1 cellular context compared by ENCODE assay signal in the genomic region with DNA sequence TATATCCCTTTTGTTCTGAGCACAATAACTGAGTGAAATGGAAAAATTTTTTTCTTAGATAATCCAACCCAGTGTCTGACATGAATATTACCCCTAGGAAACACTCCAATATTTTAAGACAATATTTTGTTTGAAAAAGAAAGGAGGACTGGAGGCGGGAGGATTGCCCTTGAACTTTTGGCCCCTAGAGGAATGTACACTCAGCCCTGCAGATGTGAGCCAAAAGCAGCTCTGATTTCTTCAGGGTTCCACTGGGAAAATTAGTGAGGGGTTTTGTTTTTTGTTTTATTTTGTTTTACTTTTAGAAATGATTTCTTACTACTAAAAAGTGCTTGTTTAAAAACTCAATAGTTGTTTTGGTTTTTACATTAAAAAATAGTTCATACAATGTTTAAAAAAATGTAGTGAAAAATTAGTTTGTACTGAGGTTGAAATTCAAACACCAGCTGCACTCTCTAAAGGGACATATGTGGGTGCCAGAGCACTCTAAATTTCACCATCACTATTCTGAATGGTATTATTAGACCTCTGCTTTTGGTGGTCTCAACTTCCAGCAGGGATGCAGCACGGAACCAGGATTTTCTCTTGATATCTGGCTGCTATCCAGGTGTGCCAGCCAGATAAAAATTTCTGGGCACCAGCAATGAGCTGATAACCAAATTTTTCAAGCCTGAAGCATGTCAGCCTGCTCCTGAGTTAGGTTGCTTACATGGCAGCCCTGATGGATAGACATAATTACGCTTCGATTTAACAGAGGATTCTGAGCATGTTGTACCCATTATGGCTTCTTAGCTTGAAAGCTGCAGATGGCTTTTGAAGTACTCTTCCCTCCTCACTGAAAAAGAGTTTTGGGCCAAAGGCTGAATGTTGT.
TF ChIP-seq lines count a peak whose summit lies in the region.

No MANE protein-coding gene starts in this region.

TF ChIP-seq in HepG2, 621 proteins besides CTCF, POLR2A, EP300 and RAD21:
- TF ChIP-seq, protein P1, sequence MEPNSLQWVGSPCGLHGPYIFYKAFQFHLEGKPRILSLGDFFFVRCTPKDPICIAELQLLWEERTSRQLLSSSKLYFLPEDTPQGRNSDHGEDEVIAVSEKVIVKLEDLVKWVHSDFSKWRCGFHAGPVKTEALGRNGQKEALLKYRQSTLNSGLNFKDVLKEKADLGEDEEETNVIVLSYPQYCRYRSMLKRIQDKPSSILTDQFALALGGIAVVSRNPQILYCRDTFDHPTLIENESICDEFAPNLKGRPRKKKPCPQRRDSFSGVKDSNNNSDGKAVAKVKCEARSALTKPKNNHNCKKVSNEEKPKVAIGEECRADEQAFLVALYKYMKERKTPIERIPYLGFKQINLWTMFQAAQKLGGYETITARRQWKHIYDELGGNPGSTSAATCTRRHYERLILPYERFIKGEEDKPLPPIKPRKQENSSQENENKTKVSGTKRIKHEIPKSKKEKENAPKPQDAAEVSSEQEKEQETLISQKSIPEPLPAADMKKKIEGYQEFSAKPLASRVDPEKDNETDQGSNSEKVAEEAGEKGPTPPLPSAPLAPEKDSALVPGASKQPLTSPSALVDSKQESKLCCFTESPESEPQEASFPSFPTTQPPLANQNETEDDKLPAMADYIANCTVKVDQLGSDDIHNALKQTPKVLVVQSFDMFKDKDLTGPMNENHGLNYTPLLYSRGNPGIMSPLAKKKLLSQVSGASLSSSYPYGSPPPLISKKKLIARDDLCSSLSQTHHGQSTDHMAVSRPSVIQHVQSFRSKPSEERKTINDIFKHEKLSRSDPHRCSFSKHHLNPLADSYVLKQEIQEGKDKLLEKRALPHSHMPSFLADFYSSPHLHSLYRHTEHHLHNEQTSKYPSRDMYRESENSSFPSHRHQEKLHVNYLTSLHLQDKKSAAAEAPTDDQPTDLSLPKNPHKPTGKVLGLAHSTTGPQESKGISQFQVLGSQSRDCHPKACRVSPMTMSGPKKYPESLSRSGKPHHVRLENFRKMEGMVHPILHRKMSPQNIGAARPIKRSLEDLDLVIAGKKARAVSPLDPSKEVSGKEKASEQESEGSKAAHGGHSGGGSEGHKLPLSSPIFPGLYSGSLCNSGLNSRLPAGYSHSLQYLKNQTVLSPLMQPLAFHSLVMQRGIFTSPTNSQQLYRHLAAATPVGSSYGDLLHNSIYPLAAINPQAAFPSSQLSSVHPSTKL (CRISPR knock-in tag; IDR thresholded peaks at IDR 0.05) = 0 out of 2 replicates have a peak, but pooled peaks have one; percentile 33
- TF ChIP-seq NR2F1 (CRISPR knock-in tag; IDR thresholded peaks at IDR 0.05) (peak in 1 of 2 experiments; percentile 28; a peak in 1 of 4 replicates), TRAFD1 (CRISPR knock-in tag; IDR thresholded peaks at IDR 0.05; ENCODE audit: borderline replicate concordance) (no peak), GFI1 (CRISPR knock-in tag; IDR thresholded peaks at IDR 0.05; ENCODE audit: borderline replicate concordance) (peak; percentile 60; the same call in 1 of the 2 replicates), TBL1XR1 (IDR thresholded peaks at IDR 0.05; ENCODE audit: borderline replicate concordance, low read length, partially characterized antibody) (no peak), RARA (CRISPR knock-in tag; IDR thresholded peaks at IDR 0.05) (peak; percentile 81), HNF4A (CRISPR knock-in tag; IDR thresholded peaks at IDR 0.05) (peak; percentile 18; the same call in 1 of the 2 replicates), NR2F6 (IDR thresholded peaks at IDR 0.05) (peak; percentile 59; the same call in 1 of the 2 replicates), NR2F6 (CRISPR knock-in tag; IDR thresholded peaks at IDR 0.05) (0 out of 2 replicates have a peak, but pooled peaks have one; percentile 36)
- TF ChIP-seq, protein P2, sequence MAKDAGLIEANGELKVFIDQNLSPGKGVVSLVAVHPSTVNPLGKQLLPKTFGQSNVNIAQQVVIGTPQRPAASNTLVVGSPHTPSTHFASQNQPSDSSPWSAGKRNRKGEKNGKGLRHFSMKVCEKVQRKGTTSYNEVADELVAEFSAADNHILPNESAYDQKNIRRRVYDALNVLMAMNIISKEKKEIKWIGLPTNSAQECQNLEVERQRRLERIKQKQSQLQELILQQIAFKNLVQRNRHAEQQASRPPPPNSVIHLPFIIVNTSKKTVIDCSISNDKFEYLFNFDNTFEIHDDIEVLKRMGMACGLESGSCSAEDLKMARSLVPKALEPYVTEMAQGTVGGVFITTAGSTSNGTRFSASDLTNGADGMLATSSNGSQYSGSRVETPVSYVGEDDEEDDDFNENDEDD (CRISPR knock-in tag; IDR thresholded peaks at IDR 0.05; ENCODE audit: borderline replicate concordance) = no peak
